In the genomic region with DNA sequence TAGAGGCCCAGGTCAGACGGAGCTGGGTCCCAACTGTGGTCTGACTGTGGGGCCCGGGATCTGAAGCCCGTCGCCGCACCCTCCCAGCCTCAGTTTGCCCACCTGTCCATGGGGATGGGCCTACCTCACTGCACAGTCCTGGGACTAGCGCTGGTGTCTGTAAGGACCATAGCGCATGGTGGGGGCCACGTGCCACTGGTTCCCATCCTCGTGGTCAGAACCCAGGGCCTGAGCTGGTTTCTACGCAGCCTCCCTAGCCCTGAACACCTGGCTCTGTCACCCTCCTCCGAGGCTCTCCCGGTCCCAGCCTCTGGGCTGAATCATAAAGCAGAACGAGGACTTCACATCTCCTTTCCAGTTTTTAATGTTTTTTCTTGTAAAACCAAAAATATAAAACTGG, we compare ENCODE assay signal across 33 cellular contexts. TPM values are rescaled to one million over a fixed set of nuclear protein-coding genes. Genes with fewer than 3 reads are reported as not detected.
"Had no signal": no experiment of that assay in that cellular context is flagged by ENCODE, and none has a peak within 500 bp of the region (broad histone marks: within the 10 kb centered on the region; RNA-seq: fewer than 3 reads in every experiment).

No MANE protein-coding gene starts in this region.

- ATAC-seq: activated T-cell treated with anti-CD3 and anti-CD28 coated beads, Interleukin-2, amount 50 U/mL, for 4 hours; activated T-helper 17 cell treated with anti-CD3 and anti-CD28 coated beads, Interleukin-2, amount 50 U/mL, for 72 hours; WTC11 had no signal

- H3K36me3 ChIP-seq: colonic mucosa, esophagus squamous epithelium had no signal

- H3K27ac Mint-ChIP-seq: activated CD4-positive, alpha-beta memory T cell treated with anti-CD3 and anti-CD28 coated beads, Interleukin-2, amount 10 ng/mL, durations not matched to agents 7 days and 5 days; activated CD4-positive, alpha-beta T cell treated with anti-CD3 and anti-CD28 coated beads, Interleukin-2, amount 10 ng/mL, durations not matched to agents 7 days and 5 days; activated naive CD8-positive, alpha-beta T cell; activated T-helper 17 cell treated with anti-CD3 and anti-CD28 coated beads, Interleukin-2, amount 50 U/mL, for 72 hours; WTC11 had no signal

- H3K27ac ChIP-seq: colonic mucosa, epithelial cell of prostate, esophagus squamous epithelium had no signal

- DNase-seq: activated CD4-positive, alpha-beta memory T cell treated with anti-CD3 and anti-CD28 coated beads, Interleukin-2, amount 10 ng/mL, durations not matched to agents 7 days and 5 days; activated CD4-positive, alpha-beta T cell treated with anti-CD3 and anti-CD28 coated beads for 1 hour; activated CD4-positive, alpha-beta T cell treated with anti-CD3 and anti-CD28 coated beads for 4 hours; activated CD4-positive, alpha-beta T cell treated with anti-CD3 and anti-CD28 coated beads, Interleukin-2, amount 10 ng/mL, durations not matched to agents 7 days and 5 days; activated CD4-positive, alpha-beta T cell treated with anti-CD3 and anti-CD28 coated beads, Interleukin-2, amount 50 U/mL, for 4 hours; activated effector memory CD4-positive, alpha-beta T cell treated with Interleukin-2 at 50 U/mL for 16 hours; activated gamma-delta T cell treated with Interleukin-2 at 50 U/mL for 16 hours; activated naive CD4-positive, alpha-beta T cell treated with anti-CD3 and anti-CD28 coated beads, Interleukin-2, amount 50 U/mL, for 16 hours; activated naive CD4-positive, alpha-beta T cell treated with Interleukin-2 at 50 U/mL for 16 hours; activated T-cell treated with anti-CD3 and anti-CD28 coated beads, Interleukin-2, amount 50 U/mL, for 4 hours; amniotic stem cell; anterior cingulate cortex; caudate nucleus; cerebellar nuclear complex; colonic mucosa; effector CD8-positive, alpha-beta T cell; esophagus squamous epithelium; head of caudate nucleus; T-helper 2 cell had no signal

- H3K9me3 ChIP-seq: colonic mucosa, esophagus squamous epithelium had no signal

- H3K9me3 Mint-ChIP-seq: activated CD4-positive, alpha-beta memory T cell treated with anti-CD3 and anti-CD28 coated beads, Interleukin-2, amount 10 ng/mL, durations not matched to agents 7 days and 5 days; activated CD4-positive, alpha-beta T cell treated with anti-CD3 and anti-CD28 coated beads, Interleukin-2, amount 10 ng/mL, durations not matched to agents 7 days and 5 days; activated T-cell treated with anti-CD3 and anti-CD28 coated beads, Interleukin-2, amount 50 U/mL, for 4 hours; activated T-helper 17 cell treated with anti-CD3 and anti-CD28 coated beads, Interleukin-2, amount 50 U/mL, for 72 hours; WTC11 had no signal

- H3K27me3 ChIP-seq: colonic mucosa had no signal

- H3K27me3 Mint-ChIP-seq: activated CD4-positive, alpha-beta memory T cell treated with anti-CD3 and anti-CD28 coated beads, Interleukin-2, amount 10 ng/mL, durations not matched to agents 7 days and 5 days; activated CD4-positive, alpha-beta T cell treated with anti-CD3 and anti-CD28 coated beads, Interleukin-2, amount 10 ng/mL, durations not matched to agents 7 days and 5 days; activated naive CD8-positive, alpha-beta T cell; activated T-helper 17 cell treated with anti-CD3 and anti-CD28 coated beads, Interleukin-2, amount 50 U/mL, for 72 hours had no signal

- FAIRE-seq: astrocyte, endometrium, endothelial cell of umbilical vein, frontal cortex had no signal

- H3K4me1 ChIP-seq: colonic mucosa had no signal

- H3K4me1 Mint-ChIP-seq: activated CD4-positive, alpha-beta memory T cell treated with anti-CD3 and anti-CD28 coated beads, Interleukin-2, amount 10 ng/mL, durations not matched to agents 7 days and 5 days; activated CD4-positive, alpha-beta T cell treated with anti-CD3 and anti-CD28 coated beads, Interleukin-2, amount 10 ng/mL, durations not matched to agents 7 days and 5 days; activated T-helper 17 cell treated with anti-CD3 and anti-CD28 coated beads, Interleukin-2, amount 50 U/mL, for 72 hours had no signal

- H3K4me3 ChIP-seq: colonic mucosa, esophagus squamous epithelium had no signal

- H3K4me3 Mint-ChIP-seq: activated CD4-positive, alpha-beta memory T cell treated with anti-CD3 and anti-CD28 coated beads, Interleukin-2, amount 10 ng/mL, durations not matched to agents 7 days and 5 days; activated CD4-positive, alpha-beta T cell treated with anti-CD3 and anti-CD28 coated beads, Interleukin-2, amount 10 ng/mL, durations not matched to agents 7 days and 5 days; activated naive CD8-positive, alpha-beta T cell; activated T-cell treated with anti-CD3 and anti-CD28 coated beads, Interleukin-2, amount 50 U/mL, for 4 hours; activated T-helper 17 cell treated with anti-CD3 and anti-CD28 coated beads, Interleukin-2, amount 50 U/mL, for 72 hours; WTC11 had no signal

- H3K36me3 Mint-ChIP-seq: activated naive CD8-positive, alpha-beta T cell; WTC11 had no signal

RNA-seq across cellular contexts. Expression of gene DMRTB1, which starts 46.7 kb away (rescaled TPM):
- total RNA-seq: activated CD4-positive, alpha-beta memory T cell treated with anti-CD3 and anti-CD28 coated beads, Interleukin-2, amount 10 ng/mL, durations not matched to agents 7 days and 5 days; activated T-cell treated with anti-CD3 and anti-CD28 coated beads, Interleukin-2, amount 50 U/mL, for 4 hours; activated T-helper 17 cell treated with anti-CD3 and anti-CD28 coated beads, Interleukin-2, amount 50 U/mL, for 72 hours; astrocyte; colonic mucosa; dermis microvascular lymphatic vessel endothelial cell; endothelial cell of umbilical vein; esophagus squamous epithelium; fibroblast of lung; fibroblast of villous mesenchyme; frontal cortex; T-helper 1 cell treated with Interleukin-12 subunit alpha and Interleukin-12 subunit beta and Interleukin-4 antibody, amounts not matched to agents 30 ng/mL and 1 ng/mL, for 36 hours had no signal
- polyA plus RNA-seq: adipose tissue, endothelial cell of umbilical vein, esophagus, fibroblast of lung had no signal
